Comparison of ENCODE assay signal across 13 cellular contexts in genomic region chr10:4371691-4372295, GRCh38.
"Had no signal": no experiment of that assay in that cellular context is flagged by ENCODE, and none has a peak within 500 bp of the region (broad histone marks: within the 10 kb centered on the region; RNA-seq: fewer than 3 reads in every experiment).

No MANE protein-coding gene starts in this region.

- H3K27me3 ChIP-seq: gastroesophageal sphincter, stomach had no signal

- H3K4me1 Mint-ChIP-seq: activated B cell treated with CpG ODN at 0.5 μM for 24 hours; activated CD4-positive, alpha-beta T cell treated with anti-CD3 and anti-CD28 coated beads, Interleukin-2, amount 10 ng/mL, durations not matched to agents 24 days and 14 days had no signal

- H3K4me1 ChIP-seq: gastroesophageal sphincter, stomach had no signal

- H3K4me3 Mint-ChIP-seq: activated B cell treated with CpG ODN at 0.5 μM for 24 hours; activated CD4-positive, alpha-beta T cell treated with anti-CD3 and anti-CD28 coated beads, Interleukin-2, amount 10 ng/mL, durations not matched to agents 24 days and 14 days; activated T-helper 1 cell treated with anti-CD3 and anti-CD28 coated beads, Interleukin-12 subunit alpha, Interleukin-12 subunit beta, Interleukin-2, Interleukin-4 antibody, amounts not matched to agents 30 ng/mL and 10 ng/mL and 1 ng/mL, durations not matched to agents 14 hours and 24 hours and 36 hours; natural killer cell treated with Interleukin-12 subunit alpha and Interleukin-12 subunit beta and Interleukin-15 and Interleukin-18, amount 100 ng/mL, for 72 hours; T-helper 1 cell treated with Interleukin-12 subunit alpha and Interleukin-12 subunit beta and Interleukin-4 antibody, amounts not matched to agents 30 μg/mL and 1 μg/mL, for 36 hours had no signal

- H3K9me3 ChIP-seq: gastroesophageal sphincter, stomach had no signal

- H3K36me3 ChIP-seq: gastroesophageal sphincter, stomach had no signal

- H3K36me3 Mint-ChIP-seq: brain; natural killer cell treated with Interleukin-12 subunit alpha and Interleukin-12 subunit beta and Interleukin-15 and Interleukin-18, amount 100 ng/mL, for 72 hours had no signal

- ATAC-seq: natural killer cell treated with Interleukin-12 subunit alpha and Interleukin-12 subunit beta and Interleukin-15 and Interleukin-18, amount 100 ng/mL, for 72 hours had no signal

- DNase-seq: activated B cell treated with CpG ODN at 0.5 μM for 24 hours; activated CD4-positive, alpha-beta T cell treated with anti-CD3 and anti-CD28 coated beads, Interleukin-2, amount 10 ng/mL, durations not matched to agents 24 days and 14 days; activated naive CD4-positive, alpha-beta T cell treated with Interleukin-2 at 50 U/mL for 16 hours; cerebellar nuclear complex; hippocampal formation; stimulated activated CD4-positive, alpha-beta T cell treated with anti-CD3 and anti-CD28 coated beads, Interleukin-15, amount 100 ng/mL, for 24 hours; stimulated activated CD4-positive, alpha-beta T cell treated with anti-CD3 and anti-CD28 coated beads, Interleukin-4, amount 100 ng/mL, for 4 hours; stomach had no signal

- H3K27ac Mint-ChIP-seq: activated B cell treated with CpG ODN at 0.5 μM for 24 hours; activated CD4-positive, alpha-beta T cell treated with anti-CD3 and anti-CD28 coated beads, Interleukin-2, amount 10 ng/mL, durations not matched to agents 24 days and 14 days; activated T-helper 1 cell treated with anti-CD3 and anti-CD28 coated beads, Interleukin-12 subunit alpha, Interleukin-12 subunit beta, Interleukin-2, Interleukin-4 antibody, amounts not matched to agents 30 ng/mL and 10 ng/mL and 1 ng/mL, durations not matched to agents 14 hours and 24 hours and 36 hours; natural killer cell treated with Interleukin-12 subunit alpha and Interleukin-12 subunit beta and Interleukin-15 and Interleukin-18, amount 100 ng/mL, for 72 hours; T-helper 1 cell treated with Interleukin-12 subunit alpha and Interleukin-12 subunit beta and Interleukin-4 antibody, amounts not matched to agents 30 μg/mL and 1 μg/mL, for 36 hours had no signal

- H3K4me3 ChIP-seq: gastroesophageal sphincter, stomach had no signal

- H3K27me3 Mint-ChIP-seq: brain had no signal

- H3K9me3 Mint-ChIP-seq: activated B cell treated with CpG ODN at 0.5 μM for 24 hours; activated T-helper 1 cell treated with anti-CD3 and anti-CD28 coated beads, Interleukin-12 subunit alpha, Interleukin-12 subunit beta, Interleukin-2, Interleukin-4 antibody, amounts not matched to agents 30 ng/mL and 10 ng/mL and 1 ng/mL, durations not matched to agents 14 hours and 24 hours and 36 hours; natural killer cell treated with Interleukin-12 subunit alpha and Interleukin-12 subunit beta and Interleukin-15 and Interleukin-18, amount 100 ng/mL, for 72 hours; T-helper 1 cell treated with Interleukin-12 subunit alpha and Interleukin-12 subunit beta and Interleukin-4 antibody, amounts not matched to agents 30 μg/mL and 1 μg/mL, for 36 hours had no signal
